In the genomic region with DNA sequence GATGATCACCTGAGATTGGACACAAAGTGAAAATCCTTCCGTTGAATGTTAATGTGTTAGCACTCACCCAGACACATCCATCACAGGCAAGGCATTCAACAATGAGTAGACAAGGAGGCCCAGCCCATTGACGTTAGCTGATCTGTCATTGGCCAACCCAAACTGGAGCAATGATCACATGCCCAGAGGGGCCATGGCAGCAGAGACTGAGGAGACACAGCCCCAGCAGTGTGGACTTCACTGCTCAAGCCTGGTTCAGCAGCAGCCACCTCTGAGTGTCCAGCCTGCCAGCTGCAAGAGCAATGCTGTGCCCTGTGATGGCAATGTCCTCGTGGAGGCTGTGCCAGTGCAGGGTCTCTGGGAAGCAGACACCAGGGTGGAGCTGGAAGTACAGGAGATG, we compare ENCODE assay signal across 18 cellular contexts.
DNase-seq lines count a peak whose midpoint lies in the region; ATAC-seq and TF ChIP-seq lines count a peak whose summit lies in the region.
"Had no signal": no experiment of that assay in that cellular context is flagged by ENCODE, and none has a peak within 500 bp of the region (broad histone marks: within the 10 kb centered on the region; RNA-seq: fewer than 3 reads in every experiment).

No MANE protein-coding gene starts in this region.

- no peaks in the 10 kb centered on the region for H3K36me3 ChIP-seq in esophagus muscularis mucosa
- no peaks in the 10 kb centered on the region for H3K36me3 ChIP-seq in neural progenitor cell
- H3K36me3 ChIP-seq: BE2C, BLaER1 had no signal

- H3K9me3 ChIP-seq in esophagus muscularis mucosa (no peaks in the 10 kb centered on the region), neural progenitor cell (ENCODE audit: low read depth) (no peaks in the 10 kb centered on the region)
- H3K9me3 ChIP-seq: BE2C, BLaER1 had no signal

- DNase-seq in esophagus muscularis mucosa (ENCODE audit: extremely low spot score) (peak; percentile 78), neural progenitor cell (ENCODE audit: low spot score) (no peak), osteocyte (ENCODE audit: extremely low spot score, unreplicated experiment) (peak; percentile 74), middle frontal gyrus (ENCODE audit: extremely low spot score, low spot score) (no peak), NCI-H526 (lab: John Stamatoyannopoulos, UW) (no peak)
- no peak for DNase-seq in activated CD8-positive, alpha-beta memory T cell treated with anti-CD3 and anti-CD28 coated beads, Interleukin-2, amount 10 ng/mL, durations not matched to agents 7 days and 5 days
- DNase-seq: 8988T; ACHN; BE2C; C1 segment of cervical spinal cord; CD4-positive, alpha-beta memory T cell; CD4-positive, CD25-positive, alpha-beta regulatory T cell; CD8-positive, alpha-beta memory T cell; COR-L47; DMS79 treated with DMSO at 0.1 percent for 48 hours; GF-D8 had no signal

- no peak overlapping the region for H3K4me3 Mint-ChIP-seq in neural progenitor cell
- no peak overlapping the region for H3K4me3 Mint-ChIP-seq in osteocyte (ENCODE audit: unreplicated experiment)
- no peak overlapping the region for H3K4me3 Mint-ChIP-seq in activated CD8-positive, alpha-beta memory T cell treated with anti-CD3 and anti-CD28 coated beads, Interleukin-2, amount 10 ng/mL, durations not matched to agents 7 days and 5 days
- H3K4me3 Mint-ChIP-seq: CD14-positive monocyte; CD4-positive, alpha-beta memory T cell; CD4-positive, CD25-positive, alpha-beta regulatory T cell; CD8-positive, alpha-beta memory T cell had no signal

- H3K4me3 ChIP-seq in esophagus muscularis mucosa (no peak overlapping the region), neural progenitor cell (no peak overlapping the region)
- H3K4me3 ChIP-seq: BLaER1 had no signal

- H2AFZ ChIP-seq in neural progenitor cell (replicated peaks), result no peak overlapping the region

- no peaks in the 10 kb centered on the region for H3K4me1 Mint-ChIP-seq in neural progenitor cell
- no peaks in the 10 kb centered on the region for H3K4me1 Mint-ChIP-seq in osteocyte (ENCODE audit: unreplicated experiment)
- H3K4me1 Mint-ChIP-seq in activated CD8-positive, alpha-beta memory T cell treated with anti-CD3 and anti-CD28 coated beads, Interleukin-2, amount 10 ng/mL, durations not matched to agents 7 days and 5 days, result no peaks in the 10 kb centered on the region
- H3K4me1 Mint-ChIP-seq: CD4-positive, alpha-beta memory T cell; CD4-positive, CD25-positive, alpha-beta regulatory T cell; CD8-positive, alpha-beta memory T cell had no signal

- no peaks in the 10 kb centered on the region for H3F3A ChIP-seq in neural progenitor cell (ENCODE audit: low read depth)

- H4K20me1 ChIP-seq in neural progenitor cell (ENCODE audit: low read depth), result no peaks in the 10 kb centered on the region
- H4K20me1 ChIP-seq: BLaER1 had no signal

- H3K9me3 Mint-ChIP-seq in neural progenitor cell, result peaks cover 3% of the 10 kb centered on the region
- peaks cover 15% of the 10 kb centered on the region for H3K9me3 Mint-ChIP-seq in osteocyte (ENCODE audit: unreplicated experiment)
- no peaks in the 10 kb centered on the region for H3K9me3 Mint-ChIP-seq in activated CD8-positive, alpha-beta memory T cell treated with anti-CD3 and anti-CD28 coated beads, Interleukin-2, amount 10 ng/mL, durations not matched to agents 7 days and 5 days (ENCODE audit: low read depth)

- TF ChIP-seq CTCF in esophagus muscularis mucosa (IDR thresholded peaks at IDR 0.05) (no peak), neural progenitor cell (IDR thresholded peaks at IDR 0.05) (no peak), osteocyte (IDR thresholded peaks at IDR 0.05) (no peak)

- H3K9ac ChIP-seq in neural progenitor cell, result no peak overlapping the region
- H3K9ac ChIP-seq: BLaER1 had no signal

- no peaks in the 10 kb centered on the region for H3K36me3 Mint-ChIP-seq in neural progenitor cell
- no peaks in the 10 kb centered on the region for H3K36me3 Mint-ChIP-seq in osteocyte (ENCODE audit: unreplicated experiment)
- H3K36me3 Mint-ChIP-seq in activated CD8-positive, alpha-beta memory T cell treated with anti-CD3 and anti-CD28 coated beads, Interleukin-2, amount 10 ng/mL, durations not matched to agents 7 days and 5 days, result no peaks in the 10 kb centered on the region
- H3K36me3 Mint-ChIP-seq: CD14-positive monocyte; CD4-positive, alpha-beta memory T cell; CD4-positive, CD25-positive, alpha-beta regulatory T cell; CD8-positive, alpha-beta memory T cell had no signal

- no peak for TF ChIP-seq POLR2A in esophagus muscularis mucosa (IDR thresholded peaks at IDR 0.05; ENCODE audit: low read depth)

- H3K4me1 ChIP-seq in esophagus muscularis mucosa (no peaks in the 10 kb centered on the region), neural progenitor cell (no peaks in the 10 kb centered on the region)
- H3K4me1 ChIP-seq: BE2C, BLaER1 had no signal

- H3K27me3 Mint-ChIP-seq in neural progenitor cell (ENCODE audit: insufficient read depth, low read depth), result peaks cover 5% of the 10 kb centered on the region
- no peaks in the 10 kb centered on the region for H3K27me3 Mint-ChIP-seq in osteocyte (ENCODE audit: unreplicated experiment)
- H3K27me3 Mint-ChIP-seq in activated CD8-positive, alpha-beta memory T cell treated with anti-CD3 and anti-CD28 coated beads, Interleukin-2, amount 10 ng/mL, durations not matched to agents 7 days and 5 days, result no peaks in the 10 kb centered on the region
- H3K27me3 Mint-ChIP-seq: CD8-positive, alpha-beta memory T cell had no signal

- H3K27ac Mint-ChIP-seq in neural progenitor cell (peak overlapping the region; percentile 85), osteocyte (ENCODE audit: unreplicated experiment) (no peak overlapping the region)
- H3K27ac Mint-ChIP-seq in activated CD8-positive, alpha-beta memory T cell treated with anti-CD3 and anti-CD28 coated beads, Interleukin-2, amount 10 ng/mL, durations not matched to agents 7 days and 5 days, result no peak overlapping the region
- H3K27ac Mint-ChIP-seq: CD14-positive monocyte; CD4-positive, alpha-beta memory T cell; CD8-positive, alpha-beta memory T cell had no signal

- no peaks in the 10 kb centered on the region for H3K79me2 ChIP-seq in neural progenitor cell (ENCODE audit: low read depth)

- WGBS in esophagus muscularis mucosa, result 72% methylated on average over 3 of the region's 3 CpGs

- no peak overlapping the region for H3K27ac ChIP-seq in esophagus muscularis mucosa (replicated peaks in 1 of 4)
- no peak overlapping the region for H3K27ac ChIP-seq in neural progenitor cell
- H3K27ac ChIP-seq: BLaER1 had no signal

- no peak for ATAC-seq in activated CD8-positive, alpha-beta memory T cell treated with anti-CD3 and anti-CD28 coated beads, Interleukin-2, amount 10 ng/mL, durations not matched to agents 7 days and 5 days

- intact Hi-C loops in esophagus muscularis mucosa (cut with DNase I), result no loop called here

- CTCF ChIA-PET in activated CD8-positive, alpha-beta memory T cell treated with anti-CD3 and anti-CD28 coated beads, Interleukin-2, amount 10 ng/mL, durations not matched to agents 7 days and 5 days (lab: Charles Lee), result no interaction called here

- no peak overlapping the region for H3K4me2 ChIP-seq in neural progenitor cell
- H3K4me2 ChIP-seq: BLaER1 had no signal

- H3K27me3 ChIP-seq in esophagus muscularis mucosa, result peaks cover 0 to 58% (median 0%) of the 10 kb centered on the region in 4 donors
- H3K27me3 ChIP-seq in neural progenitor cell, result peaks cover 36% of the 10 kb centered on the region
- H3K27me3 ChIP-seq: BE2C, BLaER1 had no signal

- no peak for TF ChIP-seq EP300 in esophagus muscularis mucosa (IDR thresholded peaks at IDR 0.05)

Comparison
In these comparisons a context has a peak if more than half of its experiments do, and no peak if none do; other contexts are left out.
1. DNase-seq: peak in esophagus muscularis mucosa (single experiment) and osteocyte (single experiment); none in neural progenitor cell (single experiment), middle frontal gyrus (single experiment), activated CD8-positive, alpha-beta memory T cell treated with anti-CD3 and anti-CD28 coated beads, Interleukin-2, amount 10 ng/mL, durations not matched to agents 7 days and 5 days (single experiment) and NCI-H526 (0 of 2).